20 cellular contexts compared by ENCODE assay signal in genomic region chr12:130199536-130200390, GRCh38. TPM values are rescaled to one million over a fixed set of nuclear protein-coding genes. Genes with fewer than 3 reads are reported as not detected.
DNase-seq lines count a peak whose midpoint lies in the region; ATAC-seq and TF ChIP-seq lines count a peak whose summit lies in the region.
"Had no signal": no experiment of that assay in that cellular context is flagged by ENCODE, and none has a peak within 500 bp of the region (broad histone marks: within the 10 kb centered on the region; RNA-seq: fewer than 3 reads in every experiment).

No MANE protein-coding gene starts in this region.

- no peak overlapping the region for H3K14ac ChIP-seq in neuronal stem cell (ENCODE audit: low read length)

- no peaks in the 10 kb centered on the region for H3K9me3 Mint-ChIP-seq in activated CD4-positive, alpha-beta memory T cell treated with anti-CD3 and anti-CD28 coated beads for 36 hours
- H3K9me3 Mint-ChIP-seq in activated naive CD8-positive, alpha-beta T cell treated with anti-CD3 and anti-CD28 coated beads for 36 hours: no peaks in the 10 kb centered on the region

- no peak overlapping the region for H3K4me2 ChIP-seq in neuronal stem cell (ENCODE audit: insufficient read depth, low read length, poor library complexity, severe bottlenecking)
- H3K4me2 ChIP-seq: BLaER1 had no signal

- H2BK120ac ChIP-seq in neuronal stem cell (ENCODE audit: low read depth, low read length): no peak overlapping the region

- peaks cover 3% of the 10 kb centered on the region for H3K27me3 Mint-ChIP-seq in activated CD4-positive, alpha-beta memory T cell treated with anti-CD3 and anti-CD28 coated beads for 36 hours
- H3K27me3 Mint-ChIP-seq in activated naive CD8-positive, alpha-beta T cell treated with anti-CD3 and anti-CD28 coated beads for 36 hours: peaks cover 9% of the 10 kb centered on the region
- H3K27me3 Mint-ChIP-seq: CD4-positive, alpha-beta memory T cell had no signal

- intact Hi-C loops in cardiac septum (cut with DNase I): no loop called here
- intact Hi-C loops in Right ventricle myocardium inferior (cut with DNase I): no loop called here
- intact Hi-C loops in activated CD4-positive, alpha-beta memory T cell treated with anti-CD3 and anti-CD28 coated beads for 36 hours (cut with micrococcal nuclease): no loop called here

- no peak overlapping the region for H2BK15ac ChIP-seq in neuronal stem cell (ENCODE audit: low read length)

- H2AFZ ChIP-seq in neuronal stem cell (ENCODE audit: low read length): no peak overlapping the region

- H4K91ac ChIP-seq in neuronal stem cell (ENCODE audit: low read depth, low read length, poor library complexity): no peak overlapping the region

- H3K36me3 ChIP-seq in neuronal stem cell (replicated peaks in 1 of 2; ENCODE audit: control insufficient read depth in 2 of 2, insufficient read depth in 2 of 2, low read length in 2 of 2) (no peaks in the 10 kb centered on the region), WERI-Rb-1 (no peaks in the 10 kb centered on the region)
- H3K36me3 ChIP-seq: BLaER1, HAP-1 had no signal

- H3K27me3 ChIP-seq in neuronal stem cell (ENCODE audit: control insufficient read depth in 3 of 3, insufficient read depth in 3 of 3, low read depth in 1 of 3, low read length in 3 of 3): peaks cover 0 to 2% (median 0%) of the 10 kb centered on the region in 3 experiments
- H3K27me3 ChIP-seq in WERI-Rb-1 (ENCODE audit: insufficient read depth, low read depth, severe bottlenecking): no peaks in the 10 kb centered on the region
- H3K27me3 ChIP-seq: BLaER1 had no signal

- no peaks in the 10 kb centered on the region for H3K4me1 ChIP-seq in neuronal stem cell (ENCODE audit: control insufficient read depth in 2 of 2, insufficient read depth in 1 of 2, low read depth in 1 of 2, low read length in 2 of 2)
- H3K4me1 ChIP-seq: BLaER1, HAP-1 had no signal

- no peak overlapping the region for H2AK5ac ChIP-seq in neuronal stem cell (ENCODE audit: low read depth, low read length)

- H3K27ac Mint-ChIP-seq in activated CD4-positive, alpha-beta memory T cell treated with anti-CD3 and anti-CD28 coated beads for 36 hours: no peak overlapping the region
- H3K27ac Mint-ChIP-seq in activated naive CD8-positive, alpha-beta T cell treated with anti-CD3 and anti-CD28 coated beads for 36 hours: no peak overlapping the region
- H3K27ac Mint-ChIP-seq: CD14-positive monocyte; CD4-positive, alpha-beta memory T cell had no signal

- H3K27ac ChIP-seq in neuronal stem cell (replicated peaks; ENCODE audit: low read length): no peak overlapping the region
- no peak overlapping the region for H3K27ac ChIP-seq in WERI-Rb-1
- H3K27ac ChIP-seq: BLaER1, HL-60 had no signal

- no peaks in the 10 kb centered on the region for H3K36me3 Mint-ChIP-seq in activated CD4-positive, alpha-beta memory T cell treated with anti-CD3 and anti-CD28 coated beads for 36 hours
- no peaks in the 10 kb centered on the region for H3K36me3 Mint-ChIP-seq in activated naive CD8-positive, alpha-beta T cell treated with anti-CD3 and anti-CD28 coated beads for 36 hours
- H3K36me3 Mint-ChIP-seq: CD14-positive monocyte; CD4-positive, alpha-beta memory T cell had no signal

- CTCF ChIA-PET in activated CD4-positive, alpha-beta memory T cell treated with anti-CD3 and anti-CD28 coated beads for 36 hours (lab: Charles Lee): no interaction called here

- TF ChIP-seq CTCF in WERI-Rb-1 (IDR thresholded peaks at IDR 0.05; ENCODE audit: low read depth, low read length): no peak

- no peak overlapping the region for H4K8ac ChIP-seq in neuronal stem cell (ENCODE audit: low read depth, low read length)

- H3K9me3 ChIP-seq in neuronal stem cell (replicated peaks in 1 of 2; ENCODE audit: control insufficient read depth in 2 of 2, insufficient read depth in 1 of 2, low read depth in 1 of 2, low read length in 2 of 2) (peaks cover 0 to 4% of the 10 kb centered on the region in 2 donors), WERI-Rb-1 (ENCODE audit: severe bottlenecking) (no peaks in the 10 kb centered on the region)
- H3K9me3 ChIP-seq: BLaER1, HAP-1 had no signal

- no peak overlapping the region for H3K9ac ChIP-seq in neuronal stem cell (ENCODE audit: low read depth, low read length, poor library complexity)
- H3K9ac ChIP-seq: BLaER1 had no signal

- H2BK12ac ChIP-seq in neuronal stem cell (ENCODE audit: low read length): no peak overlapping the region

- H2BK5ac ChIP-seq in neuronal stem cell (ENCODE audit: low read length): no peak overlapping the region

- DNase-seq in cardiac septum (ENCODE audit: low spot score) (peak; percentile 66), Right ventricle myocardium inferior (ENCODE audit: missing footprints) (no peak), left lobe of liver (ENCODE audit: low spot score) (peak; percentile 33), neuronal stem cell (ENCODE audit: low spot score) (no peak), WERI-Rb-1 (no peak), hepatic stellate cell (ENCODE audit: low spot score) (no peak)
- no peak for DNase-seq in activated CD4-positive, alpha-beta memory T cell treated with anti-CD3 and anti-CD28 coated beads for 36 hours
- DNase-seq in activated naive CD8-positive, alpha-beta T cell treated with anti-CD3 and anti-CD28 coated beads for 36 hours: no peak
- DNase-seq: 8988T; Calu3; CD4-positive, alpha-beta memory T cell; DMS79 treated with DMSO at 0.1 percent for 48 hours; GF-D8 had no signal

- ATAC-seq in Right ventricle myocardium inferior (no peak), left lobe of liver (no peak)

- H3K4me3 Mint-ChIP-seq in activated CD4-positive, alpha-beta memory T cell treated with anti-CD3 and anti-CD28 coated beads for 36 hours: no peak overlapping the region
- no peak overlapping the region for H3K4me3 Mint-ChIP-seq in activated naive CD8-positive, alpha-beta T cell treated with anti-CD3 and anti-CD28 coated beads for 36 hours
- H3K4me3 Mint-ChIP-seq: CD14-positive monocyte; CD4-positive, alpha-beta memory T cell had no signal

- no peaks in the 10 kb centered on the region for H3K4me1 Mint-ChIP-seq in activated CD4-positive, alpha-beta memory T cell treated with anti-CD3 and anti-CD28 coated beads for 36 hours (ENCODE audit: low read depth)
- H3K4me1 Mint-ChIP-seq in activated naive CD8-positive, alpha-beta T cell treated with anti-CD3 and anti-CD28 coated beads for 36 hours: no peaks in the 10 kb centered on the region
- H3K4me1 Mint-ChIP-seq: CD14-positive monocyte; CD4-positive, alpha-beta memory T cell had no signal

- H3K18ac ChIP-seq in neuronal stem cell (ENCODE audit: low read length): peak overlapping the region; percentile 35

- POLR2A ChIA-PET in activated CD4-positive, alpha-beta memory T cell treated with anti-CD3 and anti-CD28 coated beads for 36 hours (lab: Charles Lee): no interaction called here

- H3K4me3 ChIP-seq in neuronal stem cell (ENCODE audit: low read length in 2 of 2): no peak overlapping the region
- H3K4me3 ChIP-seq in WERI-Rb-1 (ENCODE audit: low read depth, low read length): no peak overlapping the region
- H3K4me3 ChIP-seq: BLaER1, HAP-1 had no signal

- no peak overlapping the region for H3K4ac ChIP-seq in neuronal stem cell (ENCODE audit: low read length)

- no peaks in the 10 kb centered on the region for H3K79me1 ChIP-seq in neuronal stem cell (ENCODE audit: low read depth, low read length)

- WGBS in neuronal stem cell (ENCODE audit: extremely low coverage in 2 of 2, insufficient read length in 2 of 2, insufficient replicate concordance in 1 of 2), 2 donors: no CpG with 5 or more reads among the region's 20 CpGs

- no peak overlapping the region for H3K23ac ChIP-seq in neuronal stem cell (ENCODE audit: low read depth, low read length, poor library complexity)

RNA-seq across cellular contexts. Expression of gene FZD10, which starts 37.5 kb away (rescaled TPM):
- total RNA-seq in cardiac septum (not detected), Right ventricle myocardium inferior (not detected), left lobe of liver (not detected)
- polyA plus RNA-seq in neuronal stem cell (2013, experiment 1 of 2): 0.38 TPM
- polyA plus RNA-seq in neuronal stem cell (2013, experiment 2 of 2): 0.36 TPM
- not detected for total RNA-seq in activated CD4-positive, alpha-beta memory T cell treated with anti-CD3 and anti-CD28 coated beads for 36 hours
- total RNA-seq in activated naive CD8-positive, alpha-beta T cell treated with anti-CD3 and anti-CD28 coated beads for 36 hours: not detected
- total RNA-seq: A673; Calu3; CD4-positive, alpha-beta memory T cell; HT1080 had no signal
- polyA plus RNA-seq: AG04450; CD14-positive monocyte; CD4-positive, alpha-beta memory T cell had no signal

Comparison
In these comparisons a context has a peak if more than half of its experiments do, and no peak if none do; other contexts are left out.
1. DNase-seq: peak in cardiac septum (single experiment) and left lobe of liver (single experiment); none in Right ventricle myocardium inferior (single experiment), neuronal stem cell (single experiment), WERI-Rb-1 (single experiment), activated CD4-positive, alpha-beta memory T cell treated with anti-CD3 and anti-CD28 coated beads for 36 hours (single experiment), activated naive CD8-positive, alpha-beta T cell treated with anti-CD3 and anti-CD28 coated beads for 36 hours (single experiment) and hepatic stellate cell (single experiment).